ENCODE assay signal across 8 cellular contexts in the genomic region with DNA sequence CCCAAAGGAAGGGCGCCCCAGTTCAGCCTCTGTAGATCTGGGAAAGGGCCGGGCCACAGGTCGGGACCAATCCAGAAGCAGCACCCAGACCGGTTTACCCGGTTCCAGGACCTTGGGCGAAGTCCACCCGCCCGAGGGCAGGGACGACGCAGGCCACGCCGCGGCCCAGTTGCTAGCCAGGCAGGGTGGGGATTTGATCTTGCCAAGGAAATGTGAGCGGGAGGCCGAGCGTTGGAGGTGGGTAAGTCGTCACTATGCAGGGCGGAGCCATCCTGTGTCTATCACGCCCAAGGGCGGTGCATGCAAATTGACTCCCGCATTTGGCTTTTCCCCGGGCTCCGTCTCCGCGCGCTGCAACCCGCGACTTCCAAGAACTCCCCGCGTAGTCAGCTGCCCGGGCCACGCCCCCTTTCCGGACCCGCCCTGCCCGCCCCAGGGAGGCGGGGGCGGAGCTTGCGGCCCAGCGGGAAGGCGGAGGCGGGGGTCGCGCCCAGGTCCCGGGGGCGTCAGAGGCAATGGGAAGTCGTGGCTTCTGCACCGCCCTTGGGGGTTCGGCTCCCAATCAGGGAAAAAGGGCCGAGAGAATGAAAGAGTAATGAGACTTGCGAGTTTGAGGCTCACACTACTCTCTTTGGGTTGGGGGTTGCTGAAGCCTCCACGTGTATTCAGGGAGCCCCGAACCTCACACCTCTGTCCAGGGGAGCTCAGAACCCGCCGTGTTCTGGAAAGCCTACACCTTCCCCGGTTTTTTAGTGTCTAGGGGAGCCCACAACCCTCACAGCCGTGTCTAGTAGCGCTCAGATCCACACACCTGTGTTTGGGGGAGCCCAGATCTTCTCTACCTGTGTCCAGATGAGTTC. TPM values are rescaled to one million over a fixed set of nuclear protein-coding genes. Genes with fewer than 3 reads are reported as not detected.
DNase-seq lines count a peak whose midpoint lies in the region; ATAC-seq lines count a peak whose summit lies in the region.

No MANE protein-coding gene starts in this region.

- intact Hi-C loops in left colon (cut with DNase I, micrococcal nuclease): no loop called here

- ATAC-seq in HG03039 (IDR thresholded peaks at IDR 0.05; ENCODE audit: unreplicated experiment) (peak; percentile 44), left colon (peak; percentile 65), GM19023 (IDR thresholded peaks at IDR 0.05; ENCODE audit: unreplicated experiment) (no peak)

- H3K9me3 ChIP-seq in ES-I3 (ENCODE audit: control insufficient read depth, insufficient read depth, low read length): no peaks in the 10 kb centered on the region

- DNase-seq in NCI-H510A (lab: John Stamatoyannopoulos, UW): peak; percentile 96
- DNase-seq in activated CD4-positive, alpha-beta T cell treated with anti-CD3 and anti-CD28 coated beads for 4 hours: peak; percentile 90 to 91
- DNase-seq in left colon: peak; percentile 98 to 100
- DNase-seq in stimulated activated CD4-positive, alpha-beta T cell treated with anti-CD3 and anti-CD28 coated beads, Interleukin-1b, Interleukin-23, amount 100 ng/mL, for 24 hours (ENCODE audit: low read depth in 4 of 4, low spot score in 1 of 4): peak; percentile 61 to 90 (median 74)

- peak overlapping the region; percentile 91 for H3K27ac ChIP-seq in cingulate gyrus (ENCODE audit: low read depth, low read length)

- no peaks in the 10 kb centered on the region for H3K36me3 ChIP-seq in ES-I3 (ENCODE audit: insufficient read depth, low read length)

- H3K9ac ChIP-seq in ES-I3 (ENCODE audit: low read depth, low read length): peak overlapping the region; percentile 71

- peaks cover 23% of the 10 kb centered on the region for H3K4me1 ChIP-seq in ES-I3 (ENCODE audit: insufficient read depth, low read length)

RNA-seq across cellular contexts. Expression of gene IER2, which starts 12.8 kb away (rescaled TPM):
- total RNA-seq in left colon: 100 to 1,000 TPM; 116 to 155 TPM

RNA-seq across cellular contexts. Expression of gene STX10, which starts 12.8 kb away (rescaled TPM):
- total RNA-seq in left colon: 10 to 100 TPM; 48.0 to 66.0 TPM

RNA-seq across cellular contexts. Expression of gene NACC1, which starts 44.9 kb away (rescaled TPM):
- total RNA-seq in left colon: 10 to 100 TPM; 56.1 to 67.2 TPM

RNA-seq across cellular contexts. Expression of gene TRMT1, which starts 46.4 kb away (rescaled TPM):
- 10 to 100 TPM; 22.0 to 23.6 TPM for total RNA-seq in left colon
